1 cellular context compared by ENCODE assay signal in genomic region chr22:29718949-29719893, GRCh38.
TF ChIP-seq lines count a peak whose summit lies in the region.

No MANE protein-coding gene starts in this region.

TF ChIP-seq in H1, 55 proteins besides CTCF, POLR2A, EP300 and RAD21 (continued from another document):
- peak; percentile 74 for TF ChIP-seq EZH2 (IDR thresholded peaks at IDR 0.05; ENCODE audit: low read depth, low read length, severe bottlenecking)
